ENCODE assay signal across 8 cellular contexts in the genomic region with DNA sequence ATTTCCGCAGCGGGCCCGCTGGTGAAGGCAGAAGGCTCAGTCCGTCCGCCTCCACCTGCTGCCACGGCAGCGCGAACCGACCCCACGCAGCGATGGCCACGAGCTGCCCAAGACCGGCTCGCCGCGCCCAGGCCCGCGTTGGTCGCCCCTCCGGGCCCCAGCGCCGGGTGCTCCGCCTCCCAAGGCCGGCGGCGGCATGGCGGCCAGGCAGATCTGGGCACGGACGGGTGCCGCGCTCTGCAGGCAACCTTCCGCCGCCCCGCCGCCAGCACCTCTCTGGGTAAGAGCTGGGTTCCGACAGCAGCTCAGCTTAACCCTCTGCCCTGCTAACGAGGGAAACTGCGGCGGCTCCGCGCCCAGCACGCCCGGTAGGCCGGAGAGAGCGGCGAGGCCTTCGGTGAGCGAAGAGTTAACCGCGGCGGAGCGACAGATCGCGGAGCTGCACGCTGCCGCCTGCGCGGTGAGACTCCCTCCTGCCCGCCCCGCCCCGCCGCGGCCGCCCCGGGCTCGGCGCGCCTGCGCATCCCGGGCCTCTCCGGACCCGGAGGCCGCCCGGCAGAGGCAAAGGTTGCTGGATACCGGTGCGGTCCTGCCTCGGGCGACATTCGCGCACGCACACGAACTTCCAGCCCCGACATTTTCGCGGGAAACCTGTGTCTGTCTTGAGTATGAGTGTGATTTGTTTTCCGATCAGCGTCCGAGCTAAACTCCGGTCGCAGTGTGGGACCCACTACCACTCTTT. TPM values are rescaled to one million over a fixed set of nuclear protein-coding genes. Genes with fewer than 3 reads are reported as not detected.
DNase-seq lines count a peak whose midpoint lies in the region; ATAC-seq and TF ChIP-seq lines count a peak whose summit lies in the region.

Gene C1orf53 (plus strand): TSS at position 177 of the 742 bp plus-strand sequence. CDS start 20 bp downstream, at position 197.

- peak; percentile 78 for DNase-seq in GM19240 (ENCODE audit: insufficient read length, low spot score)
- peak; percentile 33 to 88 for DNase-seq in NCI-H526 (lab: John Stamatoyannopoulos, UW)
- peak; percentile 69 for DNase-seq in activated CD4-positive, alpha-beta T cell treated with anti-CD3 and anti-CD28 coated beads, Interleukin-2, amount 50 U/mL, for 24 hours (ENCODE audit: low read depth in 1 of 2, low spot score in 1 of 2)
- DNase-seq in dorsolateral prefrontal cortex, result peak; percentile 71 to 95 (median 86)
- peak; percentile 92 for DNase-seq in lower lobe of right lung
- peak; percentile 51 to 81 (median 68) for DNase-seq in stimulated activated CD4-positive, alpha-beta T cell treated with anti-CD3 and anti-CD28 coated beads, TNF-alpha, amount 100 ng/mL, for 24 hours (ENCODE audit: low read depth in 3 of 3)

- H3K27ac ChIP-seq in BLaER1 treated with 17β-estradiol and CSF1 and Interleukin-3, amounts not matched to agents 10 nM and 100 nM, result peak within 1 kb of the TSS; percentile 47 to 78 (median 73)
- H3K27ac ChIP-seq in dorsolateral prefrontal cortex (peak within 1 kb of the TSS in 58 of 59 donors; percentile 52 to 95 (median 86)), lower lobe of right lung (peak within 1 kb of the TSS; percentile 89)

- peak within 1 kb of the TSS; percentile 79 to 98 (median 91) for H3K4me2 ChIP-seq in BLaER1 treated with 17β-estradiol and CSF1 and Interleukin-3, amounts not matched to agents 10 nM and 100 nM

- H3K9me3 ChIP-seq in BLaER1 treated with 17β-estradiol and CSF1 and Interleukin-3, amounts not matched to agents 10 nM and 100 nM (replicated peaks in 1 of 11), result no peaks in the 10 kb centered on the region
- H3K9me3 ChIP-seq in lower lobe of right lung, result no peaks in the 10 kb centered on the region

- H3K36me3 ChIP-seq in BLaER1 treated with 17β-estradiol and CSF1 and Interleukin-3, amounts not matched to agents 10 nM and 100 nM, result no peaks in the 10 kb centered on the region
- H3K36me3 ChIP-seq in lower lobe of right lung, result no peaks in the 10 kb centered on the region

- intact Hi-C loops in dorsolateral prefrontal cortex (cut with DNase I) (loop anchor here (5.0 to 10.0 kb wide), 2 partner anchors 252 to 255 kb away; partner anchors contain the start of gene NEK7 (in 2 of the 2)), lower lobe of right lung (cut with DNase I) (no loop called here)

- H3K4me1 ChIP-seq in BLaER1 treated with 17β-estradiol and CSF1 and Interleukin-3, amounts not matched to agents 10 nM and 100 nM, result peaks cover 0 to 11% (median 6%) of the 10 kb centered on the region in 10 experiments; a peak in 10 of 20 replicates
- peaks cover 6% of the 10 kb centered on the region for H3K4me1 ChIP-seq in lower lobe of right lung

- peaks cover 0 to 44% (median 12%) of the 10 kb centered on the region in 11 experiments; a peak in 14 of 22 replicates for H4K20me1 ChIP-seq in BLaER1 treated with 17β-estradiol and CSF1 and Interleukin-3, amounts not matched to agents 10 nM and 100 nM

- peak within 1 kb of the TSS; percentile 58 to 75 (median 69) for H3K4me3 ChIP-seq in BLaER1 treated with 17β-estradiol and CSF1 and Interleukin-3, amounts not matched to agents 10 nM and 100 nM
- peak within 1 kb of the TSS; percentile 58 to 92 (median 79) for H3K4me3 ChIP-seq in dorsolateral prefrontal cortex
- peak within 1 kb of the TSS; percentile 74 for H3K4me3 ChIP-seq in lower lobe of right lung

- H3K9ac ChIP-seq in BLaER1 treated with 17β-estradiol and CSF1 and Interleukin-3, amounts not matched to agents 10 nM and 100 nM, result peak within 1 kb of the TSS; percentile 69 to 86 (median 82)

- TF ChIP-seq CTCF in dorsolateral prefrontal cortex (IDR thresholded peaks at IDR 0.05 in 54 of 56, conservative IDR thresholded peaks at IDR 0.05 in 2 of 56; ENCODE audit: low read depth in 1 of 56, partially characterized antibody in 56 of 56) (peak in 26 of 56 donors; percentile 3 to 48 (median 18)), lower lobe of right lung (IDR thresholded peaks at IDR 0.05) (peak; percentile 10)

- ATAC-seq in HG03442 (IDR thresholded peaks at IDR 0.05; ENCODE audit: unreplicated experiment), result peak; percentile 95
- ATAC-seq in lower lobe of right lung, result peak; percentile 100

- H3K27me3 ChIP-seq in BLaER1 treated with 17β-estradiol and CSF1 and Interleukin-3, amounts not matched to agents 10 nM and 100 nM, result peaks cover 54 to 84% (median 76%) of the 10 kb centered on the region in 11 experiments
- H3K27me3 ChIP-seq in dorsolateral prefrontal cortex (peaks cover 0 to 33% (median 3%) of the 10 kb centered on the region in 45 donors), lower lobe of right lung (ENCODE audit: low read depth) (peaks cover 21% of the 10 kb centered on the region)

RNA-seq across cellular contexts. Expression of gene C1orf53, which starts in this region (rescaled TPM):
- 1 to 10 TPM in 108 of 120 experiments, not detected in 12; 1.1 to 8.0 (median 3.0) TPM for total RNA-seq in dorsolateral prefrontal cortex
- total RNA-seq in lower lobe of right lung, result 2.0 TPM

Comparison
In these comparisons a context has a peak if more than half of its experiments do, and no peak if none do; other contexts are left out.
1. Peak in every context shown above with its lines: DNase-seq, ATAC-seq, H3K4me3 ChIP-seq and H3K27ac ChIP-seq.